1 cellular context compared by ENCODE assay signal in the genomic region with DNA sequence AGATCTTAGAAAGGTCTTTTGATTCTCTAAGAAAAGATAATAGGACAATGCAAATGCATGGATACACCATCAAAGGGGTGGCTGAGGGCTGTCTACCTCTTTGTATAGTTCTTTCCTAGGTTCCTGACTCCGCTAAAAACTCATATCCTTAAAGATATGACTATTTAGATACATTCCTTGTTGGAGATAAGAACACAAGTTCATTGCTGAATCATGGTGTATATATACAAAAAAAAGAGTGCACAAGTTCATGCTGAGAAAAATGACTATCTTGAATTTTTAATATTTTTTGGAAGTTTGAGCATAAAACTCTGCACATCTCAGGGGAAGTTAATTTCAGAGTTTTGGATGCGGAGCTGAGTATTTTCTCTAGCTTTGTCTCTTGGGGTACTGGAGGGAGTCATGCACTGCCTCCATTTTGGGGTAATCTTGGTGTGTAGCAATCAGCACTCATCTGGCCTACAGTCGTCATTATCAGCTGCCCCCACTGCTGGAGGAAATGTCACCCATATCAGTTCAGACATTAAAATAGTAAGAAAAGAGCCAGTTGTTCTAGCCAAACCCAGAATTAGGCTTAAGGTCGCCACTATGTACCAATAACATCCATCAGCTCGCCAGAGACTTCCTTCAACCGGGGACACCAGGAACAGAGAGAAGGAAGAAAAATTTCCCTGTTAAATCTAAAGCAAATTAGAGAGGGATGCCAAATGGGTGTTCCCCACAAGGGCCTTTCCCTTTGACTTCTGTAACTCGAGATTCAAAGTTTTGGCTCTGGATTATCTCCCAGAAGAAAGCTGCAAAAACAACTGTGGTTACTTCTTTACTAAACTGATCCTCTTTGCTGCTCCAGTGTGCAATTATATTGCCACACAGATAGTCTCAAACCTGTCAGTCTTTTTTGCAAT.
TF ChIP-seq lines count a peak whose summit lies in the region.

No MANE protein-coding gene starts in this region.

TF ChIP-seq in endothelial cell of umbilical vein, 7 proteins besides CTCF, POLR2A, EP300 and RAD21:
- TF ChIP-seq GATA2 (IDR thresholded peaks at IDR 0.05; ENCODE audit: insufficient read depth, insufficient read length, low read depth, low read length), result peak; percentile 55
- TF ChIP-seq FOS (IDR thresholded peaks at IDR 0.05; ENCODE audit: borderline replicate concordance, insufficient read depth, low read length), result no peak
